In genomic region chr1:39394059-39394458, GRCh38 we compare ENCODE assay signal across 11 cellular contexts.
A peak's percentile ranks its signal among the peaks of the same experiment; 100 is the strongest.
DNase-seq lines count a peak whose midpoint lies in the region; ATAC-seq and TF ChIP-seq lines count a peak whose summit lies in the region.
"Had no signal": no experiment of that assay in that cellular context is flagged by ENCODE, and none has a peak within 500 bp of the region (broad histone marks: within the 10 kb centered on the region; RNA-seq: fewer than 3 reads in every experiment).

No MANE protein-coding gene starts in this region.

- POLR2A ChIA-PET in CD4-positive, alpha-beta T cell (lab: Charles Lee): interaction anchor here (0.6 to 1.9 kb wide), 3 partner anchors 9 to 475 kb away, joined by 4 to 13 read pairs (median 9); no protein-coding TSS in a partner anchor

- H3K27me3 ChIP-seq in CD4-positive, alpha-beta T cell (ENCODE audit: control insufficient read depth, insufficient read depth, low read length): no peaks in the 10 kb centered on the region
- H3K27me3 ChIP-seq in MM.1S (replicated peaks; ENCODE audit: insufficient read depth, low read length): no peaks in the 10 kb centered on the region

- DNase-seq in CD4-positive, alpha-beta T cell: no peak
- DNase-seq in MM.1S: no peak
- DNase-seq in coronary artery (ENCODE audit: low spot score): no peak
- DNase-seq in osteocyte (ENCODE audit: extremely low spot score, unreplicated experiment): no peak
- no peak for DNase-seq in anterior cingulate cortex (lab: John Stamatoyannopoulos, UW)
- no peak for DNase-seq in stimulated activated naive CD8-positive, alpha-beta T cell treated with anti-CD3 and anti-CD28 coated beads, Interleukin-15, Interleukin-2, amounts not matched to agents 100 U/mL and 50 U/mL, for 24 hours
- no peak for DNase-seq in T-helper 2 cell treated with Interferon-gamma antibody and Interleukin-4, amounts not matched to agents 5 μg/mL and 100 μg/mL, for 36 hours (ENCODE audit: low spot score)
- DNase-seq: NCI-H1694 had no signal

- intact Hi-C loops in CD4-positive, alpha-beta T cell (cut with DNase I, micrococcal nuclease): loop anchor here (2.0 kb wide), 1 partner anchor 17 kb away; no protein-coding TSS in a partner anchor

- H3K4me1 ChIP-seq in MM.1S (ENCODE audit: low read length): peaks cover 68% of the 10 kb centered on the region

- no peaks in the 10 kb centered on the region for H3K9me3 ChIP-seq in CD4-positive, alpha-beta T cell (ENCODE audit: control insufficient read depth, low read length)
- H3K9me3 ChIP-seq in MM.1S (replicated peaks; ENCODE audit: insufficient read depth, low read length): no peaks in the 10 kb centered on the region

- peaks cover 87% of the 10 kb centered on the region for H3K4me1 Mint-ChIP-seq in CD4-positive, alpha-beta T cell (ENCODE audit: low read depth)
- peaks cover 73% of the 10 kb centered on the region for H3K4me1 Mint-ChIP-seq in osteocyte (ENCODE audit: unreplicated experiment)
- H3K4me1 Mint-ChIP-seq in stimulated activated memory B cell treated with anti-CD40 and anti-IgM and Interleukin-4, amounts not matched to agents 10 μg/mL and 1 μg/mL and 100 μg/mL, for 72 hours: peaks cover 56% of the 10 kb centered on the region
- H3K4me1 Mint-ChIP-seq in T-helper 2 cell treated with Interferon-gamma antibody and Interleukin-4, amounts not matched to agents 5 μg/mL and 100 μg/mL, for 36 hours (ENCODE audit: low read depth): peaks cover 51% of the 10 kb centered on the region

- peak overlapping the region; percentile 74 for H3K27ac Mint-ChIP-seq in CD4-positive, alpha-beta T cell
- H3K27ac Mint-ChIP-seq in osteocyte (ENCODE audit: unreplicated experiment): peak overlapping the region; percentile 90
- H3K27ac Mint-ChIP-seq in stimulated activated memory B cell treated with anti-CD40 and anti-IgM and Interleukin-4, amounts not matched to agents 10 μg/mL and 1 μg/mL and 100 μg/mL, for 72 hours: no peak overlapping the region
- no peak overlapping the region for H3K27ac Mint-ChIP-seq in T-helper 2 cell treated with Interferon-gamma antibody and Interleukin-4, amounts not matched to agents 5 μg/mL and 100 μg/mL, for 36 hours
- H3K27ac Mint-ChIP-seq: GM23338 had no signal

- H3K4me2 ChIP-seq in MM.1S (ENCODE audit: low read depth, low read length): peak overlapping the region; percentile 49
- H3K4me2 ChIP-seq: GM23338 had no signal

- H3K9me3 Mint-ChIP-seq in CD4-positive, alpha-beta T cell: no peaks in the 10 kb centered on the region
- no peaks in the 10 kb centered on the region for H3K9me3 Mint-ChIP-seq in osteocyte (ENCODE audit: unreplicated experiment)
- H3K9me3 Mint-ChIP-seq in stimulated activated memory B cell treated with anti-CD40 and anti-IgM and Interleukin-4, amounts not matched to agents 10 μg/mL and 1 μg/mL and 100 μg/mL, for 72 hours: no peaks in the 10 kb centered on the region
- no peaks in the 10 kb centered on the region for H3K9me3 Mint-ChIP-seq in T-helper 2 cell treated with Interferon-gamma antibody and Interleukin-4, amounts not matched to agents 5 μg/mL and 100 μg/mL, for 36 hours
- H3K9me3 Mint-ChIP-seq: activated CD4-positive, alpha-beta memory T cell treated with anti-CD3 and anti-CD28 coated beads for 36 hours; GM23338 had no signal

- no peak overlapping the region for H3K27ac ChIP-seq in CD4-positive, alpha-beta T cell (ENCODE audit: low read depth, low read length)
- H3K27ac ChIP-seq in MM.1S (ENCODE audit: low read length): peak overlapping the region; percentile 71
- H3K27ac ChIP-seq in coronary artery: peak overlapping the region; percentile 67 to 83

- H3K36me3 Mint-ChIP-seq in CD4-positive, alpha-beta T cell (ENCODE audit: low read depth): peaks cover 75% of the 10 kb centered on the region
- H3K36me3 Mint-ChIP-seq in osteocyte (ENCODE audit: unreplicated experiment): peaks cover 4% of the 10 kb centered on the region
- peaks cover 24% of the 10 kb centered on the region for H3K36me3 Mint-ChIP-seq in stimulated activated memory B cell treated with anti-CD40 and anti-IgM and Interleukin-4, amounts not matched to agents 10 μg/mL and 1 μg/mL and 100 μg/mL, for 72 hours
- H3K36me3 Mint-ChIP-seq in T-helper 2 cell treated with Interferon-gamma antibody and Interleukin-4, amounts not matched to agents 5 μg/mL and 100 μg/mL, for 36 hours (ENCODE audit: low read depth): peaks cover 41% of the 10 kb centered on the region

- ATAC-seq in CD4-positive, alpha-beta T cell (ENCODE audit: poor library complexity): no peak
- ATAC-seq in stimulated activated memory B cell treated with anti-CD40 and anti-IgM and Interleukin-4, amounts not matched to agents 10 μg/mL and 1 μg/mL and 100 μg/mL, for 72 hours: no peak
- ATAC-seq in stimulated activated naive CD8-positive, alpha-beta T cell treated with anti-CD3 and anti-CD28 coated beads, Interleukin-15, Interleukin-2, amounts not matched to agents 100 U/mL and 50 U/mL, for 24 hours: no peak
- ATAC-seq: GM23338 had no signal

- peaks cover 4% of the 10 kb centered on the region; the same call in 1 of the 2 replicates for H3K36me3 ChIP-seq in MM.1S (replicated peaks; ENCODE audit: insufficient read depth, low read length)

- H4K20me1 ChIP-seq in MM.1S (ENCODE audit: insufficient read depth, low read length): no peaks in the 10 kb centered on the region

- H3K79me2 ChIP-seq in MM.1S (ENCODE audit: low read length): peaks cover 92% of the 10 kb centered on the region

- CTCF ChIA-PET in CD4-positive, alpha-beta T cell (lab: Charles Lee): interaction anchor here (1.2 to 2.5 kb wide), 3 partner anchors 16 to 183 kb away, joined by 3 to 25 read pairs (median 3); partner anchors contain the start of gene PABPC4

- no peak overlapping the region for H3K4me3 Mint-ChIP-seq in CD4-positive, alpha-beta T cell
- no peak overlapping the region for H3K4me3 Mint-ChIP-seq in osteocyte (ENCODE audit: unreplicated experiment)
- no peak overlapping the region for H3K4me3 Mint-ChIP-seq in stimulated activated memory B cell treated with anti-CD40 and anti-IgM and Interleukin-4, amounts not matched to agents 10 μg/mL and 1 μg/mL and 100 μg/mL, for 72 hours
- H3K4me3 Mint-ChIP-seq in T-helper 2 cell treated with Interferon-gamma antibody and Interleukin-4, amounts not matched to agents 5 μg/mL and 100 μg/mL, for 36 hours: no peak overlapping the region
- H3K4me3 Mint-ChIP-seq: activated CD4-positive, alpha-beta memory T cell treated with anti-CD3 and anti-CD28 coated beads for 36 hours; GM23338 had no signal

- H3K9me2 ChIP-seq in MM.1S (replicated peaks; ENCODE audit: insufficient read depth, low read length): no peaks in the 10 kb centered on the region

- H2AFZ ChIP-seq in MM.1S (ENCODE audit: low read length): no peak overlapping the region
- H2AFZ ChIP-seq: GM23338 had no signal

- no peaks in the 10 kb centered on the region for H3K27me3 Mint-ChIP-seq in CD4-positive, alpha-beta T cell
- no peaks in the 10 kb centered on the region for H3K27me3 Mint-ChIP-seq in osteocyte (ENCODE audit: unreplicated experiment)
- no peaks in the 10 kb centered on the region for H3K27me3 Mint-ChIP-seq in stimulated activated memory B cell treated with anti-CD40 and anti-IgM and Interleukin-4, amounts not matched to agents 10 μg/mL and 1 μg/mL and 100 μg/mL, for 72 hours
- H3K27me3 Mint-ChIP-seq in T-helper 2 cell treated with Interferon-gamma antibody and Interleukin-4, amounts not matched to agents 5 μg/mL and 100 μg/mL, for 36 hours (ENCODE audit: low read depth): no peaks in the 10 kb centered on the region
- H3K27me3 Mint-ChIP-seq: activated CD4-positive, alpha-beta memory T cell treated with anti-CD3 and anti-CD28 coated beads for 36 hours had no signal

- no peak for TF ChIP-seq CTCF in CD4-positive, alpha-beta T cell (IDR thresholded peaks at IDR 0.05)
- no peak for TF ChIP-seq CTCF in MM.1S (IDR thresholded peaks at IDR 0.05; ENCODE audit: low read length)
- TF ChIP-seq CTCF in coronary artery (IDR thresholded peaks at IDR 0.05): no peak
- no peak for TF ChIP-seq CTCF in osteocyte (IDR thresholded peaks at IDR 0.05)

- H3F3A ChIP-seq in MM.1S (ENCODE audit: insufficient read depth, low read length): peaks cover 25% of the 10 kb centered on the region

- H3K4me3 ChIP-seq in MM.1S (ENCODE audit: low read length) (no peak overlapping the region), coronary artery (no peak overlapping the region)
- H3K4me3 ChIP-seq: GM23338 had no signal

- H3K9ac ChIP-seq in MM.1S (ENCODE audit: low read length): peak overlapping the region; percentile 19; the same call in 1 of the 2 replicates

Comparison
In these comparisons a context has a peak if more than half of its experiments do, and no peak if none do; other contexts are left out.
1. H3K27ac Mint-ChIP-seq: peak in CD4-positive, alpha-beta T cell (single experiment) and osteocyte (single experiment); none in stimulated activated memory B cell treated with anti-CD40 and anti-IgM and Interleukin-4, amounts not matched to agents 10 μg/mL and 1 μg/mL and 100 μg/mL, for 72 hours (single experiment) and T-helper 2 cell treated with Interferon-gamma antibody and Interleukin-4, amounts not matched to agents 5 μg/mL and 100 μg/mL, for 36 hours (single experiment).